19 cellular contexts compared by ENCODE assay signal in genomic region chr1:20654104-20654690, GRCh38. TPM values are rescaled to one million over a fixed set of nuclear protein-coding genes. Genes with fewer than 3 reads are reported as not detected.
DNase-seq lines count a peak whose midpoint lies in the region; ATAC-seq and TF ChIP-seq lines count a peak whose summit lies in the region.
"Had no signal": no experiment of that assay in that cellular context is flagged by ENCODE, and none has a peak within 500 bp of the region (broad histone marks: within the 10 kb centered on the region; RNA-seq: fewer than 3 reads in every experiment).

No MANE protein-coding gene starts in this region.

- TF ChIP-seq POLR2A in gastrocnemius medialis (IDR thresholded peaks at IDR 0.05): no peak

- H3K4me1 Mint-ChIP-seq in effector memory CD8-positive, alpha-beta T cell (ENCODE audit: low read depth in 2 of 2): peaks cover 11 to 20% of the 10 kb centered on the region in 2 donors

- peaks cover 33% of the 10 kb centered on the region for H3K36me3 ChIP-seq in Karpas-422 (ENCODE audit: insufficient read depth, low read length)
- peaks cover 0 to 75% of the 10 kb centered on the region in 2 donors for H3K36me3 ChIP-seq in gastrocnemius medialis

- H3K27ac ChIP-seq in Karpas-422 (ENCODE audit: low read length) (no peak overlapping the region), right cardiac atrium (ENCODE audit: low read length) (no peak overlapping the region), gastrocnemius medialis (peak overlapping the region; percentile 40 to 72 (median 68))
- H3K27ac ChIP-seq: skin epidermis had no signal

- in situ Hi-C loops in gastrocnemius medialis (cut with MboI; ENCODE audit: low sequenced_read_pairs in 4 of 4): no loop called here

- no peaks in the 10 kb centered on the region for H3K9me3 Mint-ChIP-seq in effector memory CD8-positive, alpha-beta T cell
- H3K9me3 Mint-ChIP-seq: T-helper 1 cell treated with Interleukin-12 subunit alpha and Interleukin-12 subunit beta and Interleukin-4 antibody, amounts not matched to agents 30 μg/mL and 1 μg/mL, for 36 hours had no signal

- H2AFZ ChIP-seq in Karpas-422 (ENCODE audit: low read length): no peak overlapping the region

- TF ChIP-seq CTCF in cardiac fibroblast (IDR thresholded peaks at IDR 0.05; ENCODE audit: low read depth, low read length) (peak; percentile 11), gastrocnemius medialis (IDR thresholded peaks at IDR 0.05 in 4 of 5, conservative IDR thresholded peaks at IDR 0.05 in 1 of 5) (no peak)

- peak; percentile 34 for DNase-seq in Karpas-422
- DNase-seq in cardiac fibroblast (ENCODE audit: low read depth in 2 of 2): peak; percentile 12 to 22
- DNase-seq in right cardiac atrium: peak in 2 of 3 donors; percentile 49 to 69
- peak; percentile 16 to 74 for DNase-seq in gastrocnemius medialis
- DNase-seq in effector memory CD8-positive, alpha-beta T cell: no peak
- no peak for DNase-seq in DMS79 treated with DMSO at 0.1 percent for 48 hours (lab: John Stamatoyannopoulos, UW)
- DNase-seq in NAMALWA (ENCODE audit: low spot score): no peak
- DNase-seq: activated CD8-positive, alpha-beta memory T cell treated with anti-CD3 and anti-CD28 coated beads, Interleukin-2, amount 10 ng/mL, durations not matched to agents 7 days and 5 days; activated gamma-delta T cell treated with Interleukin-2 at 50 U/mL for 16 hours; AML-193; glutamatergic neuron; IMR-90; NCI-H2029; NCI-H510A; SHP77 treated with DMSO at 0.1 percent for 48 hours; stimulated activated CD4-positive, alpha-beta T cell treated with anti-CD3 and anti-CD28 coated beads, Interleukin-4, amount 100 ng/mL, for 4 hours; stimulated activated CD8-positive, alpha-beta memory T cell treated with anti-CD3 and anti-CD28 coated beads, Interleukin-4, amount 100 ng/mL, for 48 hours had no signal

- H3K27me3 Mint-ChIP-seq in effector memory CD8-positive, alpha-beta T cell: no peaks in the 10 kb centered on the region
- H3K27me3 Mint-ChIP-seq: activated CD8-positive, alpha-beta memory T cell treated with anti-CD3 and anti-CD28 coated beads, Interleukin-2, amount 10 ng/mL, durations not matched to agents 7 days and 5 days had no signal

- peaks cover 12% of the 10 kb centered on the region; the same call in 1 of the 2 replicates for H4K20me1 ChIP-seq in Karpas-422 (ENCODE audit: insufficient read depth, low read depth, low read length)

- H3K9me2 ChIP-seq in Karpas-422 (replicated peaks; ENCODE audit: insufficient read depth, low read length): no peaks in the 10 kb centered on the region

- ATAC-seq in right cardiac atrium: peak; percentile 16 to 19
- peak; percentile 59 to 74 for ATAC-seq in gastrocnemius medialis
- no peak for ATAC-seq in effector memory CD8-positive, alpha-beta T cell (replicated peaks)
- ATAC-seq: activated CD8-positive, alpha-beta memory T cell treated with anti-CD3 and anti-CD28 coated beads, Interleukin-2, amount 10 ng/mL, durations not matched to agents 7 days and 5 days had no signal

- intact Hi-C loops in right cardiac atrium (cut with DNase I) (no loop called here), gastrocnemius medialis (cut with DNase I; ENCODE audit: low total_unique reads) (no loop called here)

- H3K4me2 ChIP-seq in Karpas-422 (ENCODE audit: low read depth, low read length, poor library complexity, severe bottlenecking): no peak overlapping the region

- 69% methylated on average over 20 of the region's 20 CpGs for WGBS in right cardiac atrium

- peaks cover 74% of the 10 kb centered on the region for H3K36me3 Mint-ChIP-seq in effector memory CD8-positive, alpha-beta T cell (ENCODE audit: insufficient read depth)

- no peak overlapping the region for H3K27ac Mint-ChIP-seq in effector memory CD8-positive, alpha-beta T cell
- H3K27ac Mint-ChIP-seq: activated CD8-positive, alpha-beta memory T cell treated with anti-CD3 and anti-CD28 coated beads, Interleukin-2, amount 10 ng/mL, durations not matched to agents 7 days and 5 days; T-helper 1 cell treated with Interleukin-12 subunit alpha and Interleukin-12 subunit beta and Interleukin-4 antibody, amounts not matched to agents 30 μg/mL and 1 μg/mL, for 36 hours had no signal

- H3K4me3 Mint-ChIP-seq in effector memory CD8-positive, alpha-beta T cell: no peak overlapping the region
- H3K4me3 Mint-ChIP-seq: activated CD8-positive, alpha-beta memory T cell treated with anti-CD3 and anti-CD28 coated beads, Interleukin-2, amount 10 ng/mL, durations not matched to agents 7 days and 5 days; T-helper 1 cell treated with Interleukin-12 subunit alpha and Interleukin-12 subunit beta and Interleukin-4 antibody, amounts not matched to agents 30 μg/mL and 1 μg/mL, for 36 hours had no signal

- H3K4me1 ChIP-seq in Karpas-422 (ENCODE audit: low read length) (peaks cover under 1% of the 10 kb centered on the region), right cardiac atrium (ENCODE audit: control insufficient read depth, insufficient read depth, low read length) (no peaks in the 10 kb centered on the region), gastrocnemius medialis (peaks cover 14 to 21% of the 10 kb centered on the region in 2 donors)

- H3K9ac ChIP-seq in Karpas-422 (ENCODE audit: low read length): no peak overlapping the region

- peaks cover 31% of the 10 kb centered on the region for H3K79me2 ChIP-seq in Karpas-422 (ENCODE audit: low read length)

- H3K4me3 ChIP-seq in Karpas-422 (ENCODE audit: low read length) (no peak overlapping the region), cardiac fibroblast (replicated peaks in 1 of 2; ENCODE audit: low read depth in 2 of 2, low read length in 2 of 2) (no peak overlapping the region), right cardiac atrium (ENCODE audit: low read length) (no peak overlapping the region), gastrocnemius medialis (no peak overlapping the region)
- H3K4me3 ChIP-seq: skin epidermis had no signal

- H3K27me3 ChIP-seq in Karpas-422 (ENCODE audit: low read length) (no peaks in the 10 kb centered on the region), right cardiac atrium (ENCODE audit: control insufficient read depth, insufficient read depth) (no peaks in the 10 kb centered on the region), gastrocnemius medialis (no peaks in the 10 kb centered on the region)

- H3K9me3 ChIP-seq in Karpas-422 (ENCODE audit: low read length) (no peaks in the 10 kb centered on the region), right cardiac atrium (ENCODE audit: control insufficient read depth, low read length) (no peaks in the 10 kb centered on the region), gastrocnemius medialis (no peaks in the 10 kb centered on the region)

RNA-seq across cellular contexts. Expression of gene DDOST, which starts 7.0 kb away (rescaled TPM):
- total RNA-seq in Karpas-422 (2014; rRNA removed; shearing (Covaris generic); ENCODE audit: low replicate concordance): 141 and 161 TPM in 2 replicates
- total RNA-seq in right cardiac atrium: 100 to 1,000 TPM; 107 to 143 (median 124) TPM
- 123 TPM for polyA plus RNA-seq in right cardiac atrium
- 100 to 1,000 TPM in 2 of 4 donors, 10 to 100 TPM in 2; 63.0 to 110 (median 99.8) TPM for total RNA-seq in gastrocnemius medialis

RNA-seq across cellular contexts. Expression of gene PINK1, which starts 20.9 kb away (rescaled TPM):
- total RNA-seq in Karpas-422 (2014; rRNA removed; shearing (Covaris generic); ENCODE audit: low replicate concordance): 4.0 and 8.5 TPM in 2 replicates
- 100 to 1,000 TPM; 143 to 161 (median 156) TPM for total RNA-seq in right cardiac atrium
- polyA plus RNA-seq in right cardiac atrium: 215 TPM
- total RNA-seq in gastrocnemius medialis: 100 to 1,000 TPM; 376 to 478 (median 414) TPM

Comparison
In these comparisons a context has a peak if more than half of its experiments do, and no peak if none do; other contexts are left out.
1. DNase-seq: peak in Karpas-422 (single experiment), cardiac fibroblast (2 of 2), right cardiac atrium (2 of 3) and gastrocnemius medialis (2 of 2); none in effector memory CD8-positive, alpha-beta T cell (0 of 3), DMS79 treated with DMSO at 0.1 percent for 48 hours (single experiment) and NAMALWA (single experiment).
2. H3K27ac ChIP-seq: peak in gastrocnemius medialis (4 of 4); none in Karpas-422 (single experiment) and right cardiac atrium (single experiment).
3. RNA of gene PINK1, which starts 20.9 kb away (total RNA-seq): 376 to 478 TPM in gastrocnemius medialis and 143 to 161 TPM in right cardiac atrium; 4.0 to 8.5 TPM in Karpas-422; every median in the first group is over 10 times any median in the second.